6 cellular contexts compared by ENCODE assay signal in the genomic region with DNA sequence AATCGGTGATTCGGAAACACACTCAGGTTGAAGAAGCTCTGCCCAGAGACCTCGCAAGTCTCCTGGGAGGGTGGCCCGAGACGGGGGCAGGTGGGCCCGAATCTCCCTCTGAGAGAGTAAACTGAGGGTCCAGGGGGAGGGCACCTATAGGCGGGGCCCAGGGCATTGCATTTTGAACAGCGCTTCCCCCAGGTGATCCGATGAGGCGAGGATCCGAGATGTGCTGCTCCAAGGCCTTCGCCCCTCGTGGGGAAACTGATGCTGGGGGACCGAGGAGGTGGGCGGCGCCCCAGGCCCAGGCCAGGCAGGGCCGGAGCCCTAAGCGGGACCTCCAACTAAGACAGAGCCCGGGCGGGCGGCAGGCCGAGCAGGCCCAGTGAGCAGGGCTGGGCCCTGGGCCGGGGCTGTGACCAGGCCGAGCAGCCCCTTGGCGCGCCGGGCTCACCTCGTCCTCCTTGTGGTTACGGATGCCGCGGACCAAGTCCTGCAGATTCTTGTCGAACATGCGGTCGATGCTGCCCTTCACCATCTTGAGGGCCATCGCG.
DNase-seq lines count a peak whose midpoint lies in the region; ATAC-seq and TF ChIP-seq lines count a peak whose summit lies in the region.

No MANE protein-coding gene starts in this region.

- DNase-seq in effector CD8-positive, alpha-beta T cell (lab: John Stamatoyannopoulos, UW): peak; percentile 41
- peak; percentile 63 for DNase-seq in retina
- no peak for DNase-seq in HuH-7.5 (ENCODE audit: low spot score)

- ATAC-seq in GM19397 (IDR thresholded peaks at IDR 0.05; ENCODE audit: unreplicated experiment): peak; percentile 19
- no peak for ATAC-seq in GM18520 (IDR thresholded peaks at IDR 0.05; ENCODE audit: unreplicated experiment)

- TF ChIP-seq EP300 in Ishikawa (IDR thresholded peaks at IDR 0.05; ENCODE audit: borderline replicate concordance): no peak

- TF ChIP-seq RAD21 in Ishikawa (IDR thresholded peaks at IDR 0.05; ENCODE audit: low read depth): no peak

TF ChIP-seq in Ishikawa, 13 proteins besides CTCF, POLR2A, EP300 and RAD21:
- TF ChIP-seq, protein P1, sequence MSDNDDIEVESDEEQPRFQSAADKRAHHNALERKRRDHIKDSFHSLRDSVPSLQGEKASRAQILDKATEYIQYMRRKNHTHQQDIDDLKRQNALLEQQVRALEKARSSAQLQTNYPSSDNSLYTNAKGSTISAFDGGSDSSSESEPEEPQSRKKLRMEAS (IDR thresholded peaks at IDR 0.05): no peak
- TF ChIP-seq, protein P2, sequence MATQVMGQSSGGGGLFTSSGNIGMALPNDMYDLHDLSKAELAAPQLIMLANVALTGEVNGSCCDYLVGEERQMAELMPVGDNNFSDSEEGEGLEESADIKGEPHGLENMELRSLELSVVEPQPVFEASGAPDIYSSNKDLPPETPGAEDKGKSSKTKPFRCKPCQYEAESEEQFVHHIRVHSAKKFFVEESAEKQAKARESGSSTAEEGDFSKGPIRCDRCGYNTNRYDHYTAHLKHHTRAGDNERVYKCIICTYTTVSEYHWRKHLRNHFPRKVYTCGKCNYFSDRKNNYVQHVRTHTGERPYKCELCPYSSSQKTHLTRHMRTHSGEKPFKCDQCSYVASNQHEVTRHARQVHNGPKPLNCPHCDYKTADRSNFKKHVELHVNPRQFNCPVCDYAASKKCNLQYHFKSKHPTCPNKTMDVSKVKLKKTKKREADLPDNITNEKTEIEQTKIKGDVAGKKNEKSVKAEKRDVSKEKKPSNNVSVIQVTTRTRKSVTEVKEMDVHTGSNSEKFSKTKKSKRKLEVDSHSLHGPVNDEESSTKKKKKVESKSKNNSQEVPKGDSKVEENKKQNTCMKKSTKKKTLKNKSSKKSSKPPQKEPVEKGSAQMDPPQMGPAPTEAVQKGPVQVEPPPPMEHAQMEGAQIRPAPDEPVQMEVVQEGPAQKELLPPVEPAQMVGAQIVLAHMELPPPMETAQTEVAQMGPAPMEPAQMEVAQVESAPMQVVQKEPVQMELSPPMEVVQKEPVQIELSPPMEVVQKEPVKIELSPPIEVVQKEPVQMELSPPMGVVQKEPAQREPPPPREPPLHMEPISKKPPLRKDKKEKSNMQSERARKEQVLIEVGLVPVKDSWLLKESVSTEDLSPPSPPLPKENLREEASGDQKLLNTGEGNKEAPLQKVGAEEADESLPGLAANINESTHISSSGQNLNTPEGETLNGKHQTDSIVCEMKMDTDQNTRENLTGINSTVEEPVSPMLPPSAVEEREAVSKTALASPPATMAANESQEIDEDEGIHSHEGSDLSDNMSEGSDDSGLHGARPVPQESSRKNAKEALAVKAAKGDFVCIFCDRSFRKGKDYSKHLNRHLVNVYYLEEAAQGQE (IDR thresholded peaks at IDR 0.05; ENCODE audit: low read depth): no peak
- TF ChIP-seq EGR1 (IDR thresholded peaks at IDR 0.05): no peak
- TF ChIP-seq TEAD4 (IDR thresholded peaks at IDR 0.05): no peak
- no peak for TF ChIP-seq CREB1 (IDR thresholded peaks at IDR 0.05; ENCODE audit: low read depth)
- TF ChIP-seq CEBPB (IDR thresholded peaks at IDR 0.05): no peak
- TF ChIP-seq ZBTB7A (IDR thresholded peaks at IDR 0.05; ENCODE audit: low read depth): peak; percentile 80; the same call in 1 of the 2 replicates
- TF ChIP-seq TAF1 (IDR thresholded peaks at IDR 0.05; ENCODE audit: low read depth): peak; percentile 7; the same call in 1 of the 2 replicates
TF ChIP-seq in Ishikawa: peak in this region for 2.
